ENCODE assay signal across 1 cellular context in the genomic region with DNA sequence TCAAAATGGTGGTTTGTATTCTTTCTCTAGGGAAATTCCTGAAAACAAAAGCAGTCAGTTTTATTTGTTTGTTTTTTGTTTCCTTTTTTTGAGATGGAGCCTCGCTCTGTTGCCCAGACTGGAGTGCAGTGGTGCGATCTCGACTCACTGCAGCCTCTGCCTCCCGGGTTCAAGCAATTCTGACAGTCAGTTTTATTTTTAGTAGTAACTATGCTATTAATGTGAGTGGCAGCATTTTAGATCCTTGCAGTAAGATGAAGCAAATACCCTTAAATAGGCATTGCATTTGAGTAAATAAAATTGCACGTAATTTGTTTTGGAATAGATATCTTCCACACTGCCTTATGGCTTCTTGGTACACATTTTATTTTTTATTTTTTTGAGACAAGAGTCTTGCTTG.
TF ChIP-seq lines count a peak whose summit lies in the region.

No MANE protein-coding gene starts in this region.

TF ChIP-seq in endothelial cell of umbilical vein, 7 proteins besides CTCF, POLR2A, EP300 and RAD21:
- TF ChIP-seq EZH2 (IDR thresholded peaks at IDR 0.05; ENCODE audit: borderline replicate concordance, low read depth, low read length, severe bottlenecking) (no peak), POLR2AphosphoS5 (IDR thresholded peaks at IDR 0.05; ENCODE audit: insufficient read depth, low read depth, low read length) (no peak), FOS (IDR thresholded peaks at IDR 0.05; ENCODE audit: borderline replicate concordance, insufficient read depth, low read length) (no peak)
